In genomic region chr11:64119748-64120147, GRCh38 we compare ENCODE assay signal across 17 cellular contexts.
"Had no signal": no experiment of that assay in that cellular context is flagged by ENCODE, and none has a peak within 500 bp of the region (broad histone marks: within the 10 kb centered on the region; RNA-seq: fewer than 3 reads in every experiment).

No MANE protein-coding gene starts in this region.

- H3K4me1 ChIP-seq: parathyroid adenoma had no signal

- H3K9me3 Mint-ChIP-seq: activated B cell treated with CpG ODN at 0.5 μM for 24 hours; activated naive CD4-positive, alpha-beta T cell treated with anti-CD3 and anti-CD28 coated beads, Interleukin-2, amount 50 U/mL, for 72 hours; dendritic cell treated with granulocyte-macrophage colony-stimulating factor and Interleukin-4, amounts not matched to agents 40 ng/mL and 50 ng/mL, for 4 days; nephron progenitor cell; T-helper 1 cell treated with Interleukin-12 subunit alpha and Interleukin-12 subunit beta and Interleukin-4 antibody, amounts not matched to agents 30 μg/mL and 1 μg/mL, for 36 hours had no signal

- H3K4me3 Mint-ChIP-seq: activated B cell treated with CpG ODN at 0.5 μM for 24 hours; activated CD8-positive, alpha-beta T cell treated with anti-CD3 and anti-CD28 coated beads, Interleukin-2, amount 10 ng/mL, durations not matched to agents 7 days and 5 days; dendritic cell treated with granulocyte-macrophage colony-stimulating factor and Interleukin-4, amounts not matched to agents 40 ng/mL and 50 ng/mL, for 4 days; nephron progenitor cell; T-helper 1 cell treated with Interleukin-12 subunit alpha and Interleukin-12 subunit beta and Interleukin-4 antibody, amounts not matched to agents 30 μg/mL and 1 μg/mL, for 36 hours had no signal

- H3K27ac ChIP-seq: foreskin keratinocyte, parathyroid adenoma had no signal

- H3K27ac Mint-ChIP-seq: activated B cell treated with CpG ODN at 0.5 μM for 24 hours; activated CD8-positive, alpha-beta T cell treated with anti-CD3 and anti-CD28 coated beads, Interleukin-2, amount 10 ng/mL, durations not matched to agents 7 days and 5 days; activated naive CD4-positive, alpha-beta T cell treated with anti-CD3 and anti-CD28 coated beads, Interleukin-2, amount 50 U/mL, for 72 hours; dendritic cell treated with granulocyte-macrophage colony-stimulating factor and Interleukin-4, amounts not matched to agents 40 ng/mL and 50 ng/mL, for 4 days; nephron progenitor cell; T-helper 1 cell treated with Interleukin-12 subunit alpha and Interleukin-12 subunit beta and Interleukin-4 antibody, amounts not matched to agents 30 μg/mL and 1 μg/mL, for 36 hours had no signal

- DNase-seq: activated B cell treated with CpG ODN at 0.5 μM for 24 hours; activated CD4-positive, alpha-beta T cell treated with anti-CD3 and anti-CD28 coated beads for 48 hours; activated CD8-positive, alpha-beta memory T cell treated with anti-CD3 and anti-CD28 coated beads, Interleukin-2, amount 50 U/mL, for 4 hours; activated CD8-positive, alpha-beta T cell treated with anti-CD3 and anti-CD28 coated beads, Interleukin-2, amount 10 ng/mL, durations not matched to agents 7 days and 5 days; activated effector memory CD4-positive, alpha-beta T cell treated with anti-CD3 and anti-CD28 coated beads, Interleukin-2, amount 50 U/mL, for 16 hours; activated T-cell treated with anti-CD3 and anti-CD28 coated beads, Interleukin-2, amount 50 U/mL, for 48 hours; anterior cingulate cortex; cerebellar nuclear complex; effector memory CD4-positive, alpha-beta T cell; foreskin keratinocyte; nephron progenitor cell; stimulated activated CD4-positive, alpha-beta T cell treated with anti-CD3 and anti-CD28 coated beads, Interleukin-12 subunit alpha, Interleukin-12 subunit beta, amount 100 ng/mL, for 4 hours; stimulated activated CD4-positive, alpha-beta T cell treated with anti-CD3 and anti-CD28 coated beads, Interleukin-2, amount 100 ng/mL, for 24 hours had no signal

- H3K4me1 Mint-ChIP-seq: activated B cell treated with CpG ODN at 0.5 μM for 24 hours had no signal

- H3K9ac ChIP-seq: parathyroid adenoma had no signal

- H3K27me3 Mint-ChIP-seq: activated B cell treated with CpG ODN at 0.5 μM for 24 hours had no signal

- H3K36me3 Mint-ChIP-seq: activated naive CD4-positive, alpha-beta T cell treated with anti-CD3 and anti-CD28 coated beads, Interleukin-2, amount 50 U/mL, for 72 hours had no signal
